Comparison of ENCODE assay signal across 8 cellular contexts in genomic region chr17:1485748-1486376, GRCh38. TPM values are rescaled to one million over a fixed set of nuclear protein-coding genes. Genes with fewer than 3 reads are reported as not detected.
DNase-seq lines count a peak whose midpoint lies in the region; ATAC-seq lines count a peak whose summit lies in the region.

No MANE protein-coding gene starts in this region.

- no peaks in the 10 kb centered on the region for H3K36me3 Mint-ChIP-seq in activated naive CD4-positive, alpha-beta T cell treated with anti-CD3 and anti-CD28 coated beads, Interleukin-2, amount 50 U/mL, for 72 hours

- H3K27me3 ChIP-seq in H7 (ENCODE audit: control insufficient read depth, insufficient read depth, low read length) = no peaks in the 10 kb centered on the region

- H3K4me3 ChIP-seq in H7 (ENCODE audit: insufficient read depth, low read depth, low read length) = peak overlapping the region; percentile 55

- no peaks in the 10 kb centered on the region for H3K9me3 Mint-ChIP-seq in activated naive CD4-positive, alpha-beta T cell treated with anti-CD3 and anti-CD28 coated beads, Interleukin-2, amount 50 U/mL, for 72 hours

- intact Hi-C loops in cardiac septum (cut with DNase I) = loop anchor here (2.0 kb wide), 1 partner anchor 29 kb away; the partner anchor contains the start of gene CRK

- ATAC-seq in activated naive CD4-positive, alpha-beta T cell treated with anti-CD3 and anti-CD28 coated beads, Interleukin-2, amount 50 U/mL, for 72 hours = peak; percentile 57 to 62
- ATAC-seq in GM18867 (IDR thresholded peaks at IDR 0.05; ENCODE audit: unreplicated experiment) = no peak

- DNase-seq in CD1c-positive myeloid dendritic cell (ENCODE audit: extremely low spot score) = peak; percentile 71
- DNase-seq in H7 = peak; percentile 91
- peak; percentile 56 for DNase-seq in RPMI8226
- peak; percentile 61 to 78 for DNase-seq in activated naive CD4-positive, alpha-beta T cell treated with anti-CD3 and anti-CD28 coated beads, Interleukin-2, amount 50 U/mL, for 72 hours (ENCODE audit: low spot score in 2 of 2)
- peak; percentile 85 for DNase-seq in cardiac septum (ENCODE audit: low spot score)
- peak; percentile 54 for DNase-seq in retina
- no peak for DNase-seq in occipital lobe (lab: John Stamatoyannopoulos, UW)

- H3K27ac Mint-ChIP-seq in activated naive CD4-positive, alpha-beta T cell treated with anti-CD3 and anti-CD28 coated beads, Interleukin-2, amount 50 U/mL, for 72 hours = no peak overlapping the region

- peaks cover 3% of the 10 kb centered on the region for H3K36me3 ChIP-seq in H7 (replicated peaks; ENCODE audit: control insufficient read depth, insufficient read depth, low read length)

RNA-seq across cellular contexts. Expression of gene MYO1C, which starts 6.6 kb away (rescaled TPM):
- total RNA-seq in H7 (2014; rRNA removed; shearing (Covaris generic)) = 55.9 and 62.6 TPM in 2 replicates
- total RNA-seq in activated naive CD4-positive, alpha-beta T cell treated with anti-CD3 and anti-CD28 coated beads, Interleukin-2, amount 50 U/mL, for 72 hours = 10 to 100 TPM; 10.6 to 32.2 TPM
- 209 TPM for total RNA-seq in cardiac septum
- total RNA-seq in occipital lobe = 7.3 TPM

RNA-seq across cellular contexts. Expression of gene CRK, which starts 29.8 kb away (rescaled TPM):
- total RNA-seq in H7 (2014; rRNA removed; shearing (Covaris generic)) = 60.5 and 68.4 TPM in 2 replicates
- 10 to 100 TPM; 12.5 to 17.7 TPM for total RNA-seq in activated naive CD4-positive, alpha-beta T cell treated with anti-CD3 and anti-CD28 coated beads, Interleukin-2, amount 50 U/mL, for 72 hours
- total RNA-seq in cardiac septum = 43.4 TPM
- total RNA-seq in occipital lobe = 152 TPM

RNA-seq across cellular contexts. Expression of gene INPP5K, which starts 30.6 kb away (rescaled TPM):
- 17.6 and 20.7 TPM in 2 replicates for total RNA-seq in H7 (2014; rRNA removed; shearing (Covaris generic))
- 10 to 100 TPM; 20.7 to 35.1 TPM for total RNA-seq in activated naive CD4-positive, alpha-beta T cell treated with anti-CD3 and anti-CD28 coated beads, Interleukin-2, amount 50 U/mL, for 72 hours
- total RNA-seq in cardiac septum (34.2 TPM), occipital lobe (43.2 TPM)
